8 cellular contexts compared by ENCODE assay signal in genomic region chr22:41682033-41682807, GRCh38. TPM values are rescaled to one million over a fixed set of nuclear protein-coding genes. Genes with fewer than 3 reads are reported as not detected.
DNase-seq lines count a peak whose midpoint lies in the region; TF ChIP-seq lines count a peak whose summit lies in the region.

No MANE protein-coding gene starts in this region.

- H3K27me3 ChIP-seq in parathyroid adenoma (ENCODE audit: control insufficient read depth, insufficient read depth, low read length) (no peaks in the 10 kb centered on the region), thymus (ENCODE audit: control insufficient read depth, insufficient read depth) (no peaks in the 10 kb centered on the region)

- no peak overlapping the region for H3K9ac ChIP-seq in parathyroid adenoma

- in situ Hi-C loops in ACHN (cut with HindIII; ENCODE audit: low pct_ligation_motif_present, low pct_unique_long_range_greater_than_20kb, low sequenced_read_pairs), result no loop called here

- H3K4me2 ChIP-seq in parathyroid adenoma (ENCODE audit: low read length), result peak overlapping the region; percentile 69

- DNase-seq in ACHN, result peak; percentile 94
- DNase-seq in GM19238 (ENCODE audit: insufficient read length, low spot score), result peak; percentile 71
- peak; percentile 53 for DNase-seq in Jurkat, Clone E6-1 (ENCODE audit: low read depth, low spot score)
- DNase-seq in SW480 (ENCODE audit: low spot score), result peak; percentile 90
- DNase-seq in activated naive CD8-positive, alpha-beta T cell treated with anti-CD3 and anti-CD28 coated beads, Interleukin-2, amount 50 U/mL, for 16 hours (ENCODE audit: low read depth, low spot score), result peak; percentile 62
- peak; percentile 95 for DNase-seq in cardiac septum (ENCODE audit: low spot score)

- H2AFZ ChIP-seq in parathyroid adenoma, result peak overlapping the region; percentile 50

- H3K4me1 ChIP-seq in parathyroid adenoma (no peaks in the 10 kb centered on the region), thymus (ENCODE audit: control insufficient read depth, insufficient read depth, low read length) (peaks cover 2% of the 10 kb centered on the region)

- no peaks in the 10 kb centered on the region for H3K9me3 ChIP-seq in parathyroid adenoma (ENCODE audit: control insufficient read depth, low read length)
- no peaks in the 10 kb centered on the region for H3K9me3 ChIP-seq in thymus (ENCODE audit: control insufficient read depth)

- peaks cover 4% of the 10 kb centered on the region for H3K79me2 ChIP-seq in parathyroid adenoma

- peak overlapping the region; percentile 90 for H3K27ac ChIP-seq in parathyroid adenoma
- peak overlapping the region; percentile 76 for H3K27ac ChIP-seq in thymus (ENCODE audit: low read depth)

- H3K4me3 ChIP-seq in Jurkat, Clone E6-1 (ENCODE audit: low read length), result peak overlapping the region; percentile 79
- H3K4me3 ChIP-seq in parathyroid adenoma (ENCODE audit: low read depth, low read length) (peak overlapping the region; percentile 66), thymus (ENCODE audit: low read length) (peak overlapping the region; percentile 59)

- no peaks in the 10 kb centered on the region for H3K36me3 ChIP-seq in parathyroid adenoma (ENCODE audit: control insufficient read depth, insufficient read depth, low read length)
- H3K36me3 ChIP-seq in thymus (ENCODE audit: control insufficient read depth, insufficient read depth), result peaks cover 23% of the 10 kb centered on the region

- 33% methylated on average over 50 of the region's 50 CpGs for WGBS in thymus

- intact Hi-C loops in cardiac septum (cut with DNase I), result loop anchor here (10.0 kb wide), 1 partner anchor 393 kb away; the partner anchor contains the start of genes NAGA, PHETA2 and SMDT1

- TF ChIP-seq CTCF in parathyroid adenoma (IDR thresholded peaks at IDR 0.05), result no peak

RNA-seq across cellular contexts. Expression of gene SNU13, which starts 6.4 kb away (rescaled TPM):
- polyA plus RNA-seq in Jurkat, Clone E6-1 (2012; ENCODE audit: insufficient read depth, insufficient read length), result 344 TPM
- 149 TPM for total RNA-seq in cardiac septum
- 121 TPM for polyA plus RNA-seq in thymus

RNA-seq across cellular contexts. Expression of gene MEI1, which starts 17.1 kb away (rescaled TPM):
- 5.2 TPM for polyA plus RNA-seq in Jurkat, Clone E6-1 (2012; ENCODE audit: insufficient read depth, insufficient read length)
- total RNA-seq in cardiac septum, result 0.40 TPM
- polyA plus RNA-seq in thymus, result 14.7 TPM

Comparison
In these comparisons a context has a peak if more than half of its experiments do, and no peak if none do; other contexts are left out.
1. Peak in every context shown above with its lines: DNase-seq, H3K4me3 ChIP-seq and H3K27ac ChIP-seq.